22 cellular contexts compared by ENCODE assay signal in genomic region chr2:127561371-127561770, GRCh38. TPM values are rescaled to one million over a fixed set of nuclear protein-coding genes. Genes with fewer than 3 reads are reported as not detected.
A peak's percentile ranks its signal among the peaks of the same experiment; 100 is the strongest.
DNase-seq lines count a peak whose midpoint lies in the region; ATAC-seq and TF ChIP-seq lines count a peak whose summit lies in the region.
"Had no signal": no experiment of that assay in that cellular context is flagged by ENCODE, and none has a peak within 500 bp of the region (broad histone marks: within the 10 kb centered on the region; RNA-seq: fewer than 3 reads in every experiment).

No MANE protein-coding gene starts in this region.

- H3K36me3 ChIP-seq in ACC112 (ENCODE audit: insufficient read depth, low read length) (no peaks in the 10 kb centered on the region), tibial nerve (no peaks in the 10 kb centered on the region)
- H3K36me3 ChIP-seq: MG63, SJCRH30 had no signal

- no peak overlapping the region for H2AFZ ChIP-seq in ACC112 (ENCODE audit: low read length, unreplicated experiment)

- TF ChIP-seq POLR2A in tibial nerve (IDR thresholded peaks at IDR 0.05), result no peak

- H3K79me2 ChIP-seq in ACC112 (ENCODE audit: control insufficient read depth, insufficient read depth, low read length, unreplicated experiment), result no peaks in the 10 kb centered on the region

- peaks cover 0 to 6% (median 0%) of the 10 kb centered on the region in 4 donors for H3K9me3 ChIP-seq in tibial nerve

- peaks cover 32% of the 10 kb centered on the region for H3K4me1 ChIP-seq in ACC112 (ENCODE audit: control insufficient read depth, insufficient read depth, low read length, unreplicated experiment)
- no peaks in the 10 kb centered on the region for H3K4me1 ChIP-seq in tibial nerve
- H3K4me1 ChIP-seq: SJCRH30 had no signal

- TF ChIP-seq CTCF in tibial nerve (IDR thresholded peaks at IDR 0.05), result no peak

- H3K27ac ChIP-seq in ACC112 (ENCODE audit: low read depth, low read length) (peak overlapping the region; percentile 77), tibial nerve (no peak overlapping the region)
- H3K27ac ChIP-seq: 22Rv1, SJCRH30 had no signal

- ATAC-seq in HG03520 (IDR thresholded peaks at IDR 0.05; ENCODE audit: unreplicated experiment), result no peak
- ATAC-seq: PC-3 had no signal

- H3K4me3 ChIP-seq in ACC112 (ENCODE audit: low read depth, low read length), result no peak overlapping the region
- no peak overlapping the region for H3K4me3 ChIP-seq in tibial nerve
- H3K4me3 ChIP-seq: MG63, SJCRH30 had no signal

- DNase-seq in activated CD8-positive, alpha-beta memory T cell treated with anti-CD3 and anti-CD28 coated beads for 24 hours, result peak; percentile 35
- DNase-seq in activated CD8-positive, alpha-beta memory T cell treated with anti-CD3 and anti-CD28 coated beads, Interleukin-2, amount 50 U/mL, for 4 hours, result no peak
- DNase-seq in mesenteric fat pad (ENCODE audit: low spot score) (peak; percentile 55), tibial nerve (ENCODE audit: low spot score in 2 of 2) (no peak), GM03348 (ENCODE audit: low spot score) (no peak)
- peak; percentile 10 for DNase-seq in stimulated activated CD8-positive, alpha-beta memory T cell treated with anti-CD3 and anti-CD28 coated beads, Interleukin-4, amount 100 ng/mL, for 48 hours
- DNase-seq: Calu3; DND-41; KG1; NCI-H1105 treated with DMSO at 0.1 percent for 48 hours; NCI-H146; NCI-H1930; NCI-H2107; NCI-H524 treated with DMSO at 0.1 percent for 48 hours; NCI-H774; NK-92 treated with Interleukin-12 subunit alpha and Interleukin-12 subunit beta, amount 100 ng/mL, for 24 hours; PC-3; SJCRH30 had no signal

- whole genome bisulfite sequencing in tibial nerve, 2 donors, result 83 to 89% methylated on average over 8 of the region's 8 CpGs

- H3K27me3 ChIP-seq in ACC112 (ENCODE audit: insufficient read depth, low read length) (no peaks in the 10 kb centered on the region), tibial nerve (no peaks in the 10 kb centered on the region)
- H3K27me3 ChIP-seq: MG63 had no signal

- TF ChIP-seq EP300 in tibial nerve (IDR thresholded peaks at IDR 0.05), result no peak

RNA-seq across cellular contexts. Expression of gene MYO7B, which starts 25.9 kb away (rescaled TPM):
- total RNA-seq in mesenteric fat pad, result 2.1 TPM
- total RNA-seq in tibial nerve, result under 1 TPM in 2 of 4 donors, not detected in 2; 0.30 to 0.78 TPM

RNA-seq across cellular contexts. Expression of gene IWS1, which starts 35.1 kb away (rescaled TPM):
- 39.1 TPM for total RNA-seq in mesenteric fat pad
- total RNA-seq in tibial nerve, result 10 to 100 TPM; 28.4 to 42.6 (median 39.6) TPM

Comparison
In these comparisons a context has a peak if more than half of its experiments do, and no peak if none do; other contexts are left out.
1. DNase-seq: peak in activated CD8-positive, alpha-beta memory T cell treated with anti-CD3 and anti-CD28 coated beads for 24 hours (single experiment), mesenteric fat pad (single experiment) and stimulated activated CD8-positive, alpha-beta memory T cell treated with anti-CD3 and anti-CD28 coated beads, Interleukin-4, amount 100 ng/mL, for 48 hours (single experiment); none in activated CD8-positive, alpha-beta memory T cell treated with anti-CD3 and anti-CD28 coated beads, Interleukin-2, amount 50 U/mL, for 4 hours (single experiment), tibial nerve (0 of 2) and GM03348 (single experiment).